In genomic region chr15:92565351-92566125, GRCh38 we compare ENCODE assay signal across 32 cellular contexts.
"Had no signal": no experiment of that assay in that cellular context is flagged by ENCODE, and none has a peak within 500 bp of the region (broad histone marks: within the 10 kb centered on the region; RNA-seq: fewer than 3 reads in every experiment).

No MANE protein-coding gene starts in this region.

- DNase-seq: hypothalamus; immature natural killer cell; kidney; left colon; left lung; lower lobe of right lung; mammary epithelial cell; mesenchymal stem cell; naive B cell; natural killer cell; nephron progenitor cell; occipital lobe; ovary; right lobe of liver; stimulated activated CD4-positive, alpha-beta T cell treated with anti-CD3 and anti-CD28 coated beads, Interleukin-12 subunit alpha, Interleukin-12 subunit beta, amount 100 ng/mL, for 4 hours; stimulated activated CD4-positive, alpha-beta T cell treated with anti-CD3 and anti-CD28 coated beads, Interleukin-15, amount 100 ng/mL, for 24 hours; stimulated activated CD4-positive, alpha-beta T cell treated with anti-CD3 and anti-CD28 coated beads, Interleukin-2, amount 100 ng/mL, for 24 hours; stimulated activated CD4-positive, alpha-beta T cell treated with anti-CD3 and anti-CD28 coated beads, Interleukin-4, amount 100 ng/mL, for 1 hour; stimulated activated naive B cell treated with anti-CD40 and anti-IgM and Interleukin-4, amounts not matched to agents 10 μg/mL and 1 μg/mL and 100 μg/mL, for 72 hours; stimulated activated naive CD8-positive, alpha-beta T cell treated with anti-CD3 and anti-CD28 coated beads, Interleukin-15, Interleukin-2, amounts not matched to agents 100 U/mL and 50 U/mL, for 24 hours; stomach; testis; thyroid gland; transverse colon; upper lobe of left lung had no signal

- H3K27me3 ChIP-seq: left lung, neural progenitor cell, ovary, right atrium auricular region, right lobe of liver, stomach, testis, thyroid gland, transverse colon, upper lobe of left lung, vagina had no signal

- H3K4me3 Mint-ChIP-seq: immature natural killer cell; naive B cell; natural killer cell; nephron progenitor cell; neural progenitor cell; stimulated activated naive B cell treated with anti-CD40 and anti-IgM and Interleukin-4, amounts not matched to agents 10 μg/mL and 1 μg/mL and 100 μg/mL, for 72 hours had no signal

- FAIRE-seq: islet of Langerhans, kidney had no signal

- H3K36me3 Mint-ChIP-seq: immature natural killer cell; naive B cell; natural killer cell; neural progenitor cell; stimulated activated naive B cell treated with anti-CD40 and anti-IgM and Interleukin-4, amounts not matched to agents 10 μg/mL and 1 μg/mL and 100 μg/mL, for 72 hours had no signal

- H3K4me3 ChIP-seq: left lung, lower lobe of right lung, neural progenitor cell, ovary, right atrium auricular region, right lobe of liver, skin epidermis, stomach, testis, thyroid gland, transverse colon, upper lobe of left lung, vagina had no signal

- H3K9ac ChIP-seq: neural progenitor cell had no signal

- H3K9me3 Mint-ChIP-seq: natural killer cell; stimulated activated naive B cell treated with anti-CD40 and anti-IgM and Interleukin-4, amounts not matched to agents 10 μg/mL and 1 μg/mL and 100 μg/mL, for 72 hours had no signal

- H3K4me2 ChIP-seq: neural progenitor cell had no signal

- H3K36me3 ChIP-seq: left lung, lower lobe of right lung, neural progenitor cell, neutrophil, ovary, right atrium auricular region, right lobe of liver, stomach, thyroid gland, transverse colon, upper lobe of left lung, vagina had no signal

- H3K4me1 ChIP-seq: left lung, lower lobe of right lung, right atrium auricular region, right lobe of liver, testis, thyroid gland, transverse colon, upper lobe of left lung, vagina had no signal

- ATAC-seq: left colon; left lung; lower lobe of right lung; natural killer cell; right lobe of liver; stimulated activated naive B cell treated with anti-CD40 and anti-IgM and Interleukin-4, amounts not matched to agents 10 μg/mL and 1 μg/mL and 100 μg/mL, for 72 hours; stimulated activated naive CD8-positive, alpha-beta T cell treated with anti-CD3 and anti-CD28 coated beads, Interleukin-15, Interleukin-2, amounts not matched to agents 100 U/mL and 50 U/mL, for 24 hours had no signal

- H3K27ac ChIP-seq: left lung, lower lobe of right lung, neural progenitor cell, neutrophil, ovary, right atrium auricular region, right lobe of liver, skin epidermis, stomach, testis, thyroid gland, transverse colon, upper lobe of left lung, vagina had no signal

- H3K4me1 Mint-ChIP-seq: immature natural killer cell; naive B cell; natural killer cell; nephron progenitor cell; stimulated activated naive B cell treated with anti-CD40 and anti-IgM and Interleukin-4, amounts not matched to agents 10 μg/mL and 1 μg/mL and 100 μg/mL, for 72 hours had no signal

- H3K9me3 ChIP-seq: left lung, lower lobe of right lung, neutrophil, ovary, right atrium auricular region, right lobe of liver, stomach, testis, thyroid gland, transverse colon, upper lobe of left lung, vagina had no signal

- H3K27ac Mint-ChIP-seq: immature natural killer cell; naive B cell; natural killer cell; nephron progenitor cell; neural progenitor cell; progenitor cell of endocrine pancreas; stimulated activated naive B cell treated with anti-CD40 and anti-IgM and Interleukin-4, amounts not matched to agents 10 μg/mL and 1 μg/mL and 100 μg/mL, for 72 hours had no signal

- H3K27me3 Mint-ChIP-seq: stimulated activated naive B cell treated with anti-CD40 and anti-IgM and Interleukin-4, amounts not matched to agents 10 μg/mL and 1 μg/mL and 100 μg/mL, for 72 hours had no signal

- H2AFZ ChIP-seq: neural progenitor cell had no signal
